Comparison of ENCODE assay signal across 8 cellular contexts in the genomic region with DNA sequence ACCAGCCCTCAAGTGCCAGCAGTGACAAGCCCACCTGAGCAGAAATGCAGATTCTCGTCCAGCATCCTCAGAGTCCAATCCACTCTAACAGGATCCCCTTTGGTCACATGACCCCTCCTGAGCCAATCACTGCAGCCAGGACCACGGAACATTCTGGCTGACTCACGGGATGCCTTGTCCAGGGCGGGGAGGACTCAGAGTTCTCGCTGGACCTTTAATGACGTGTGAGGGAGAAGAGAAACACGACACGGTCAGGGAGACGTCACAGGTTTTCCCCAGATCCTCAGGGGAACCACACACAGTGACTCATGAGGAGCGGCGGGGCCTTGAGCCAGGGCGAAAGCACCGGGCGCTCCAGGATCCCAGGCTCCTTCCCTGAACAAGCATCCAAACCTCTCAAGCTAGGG.
DNase-seq lines count a peak whose midpoint lies in the region; ATAC-seq and TF ChIP-seq lines count a peak whose summit lies in the region.

No MANE protein-coding gene starts in this region.

- H3K27me3 ChIP-seq in Panc1 (ENCODE audit: control insufficient read depth, insufficient read depth, low read length) (peaks cover 5% of the 10 kb centered on the region; the same call in 1 of the 2 replicates), prostate gland (replicated peaks; ENCODE audit: insufficient read depth) (no peaks in the 10 kb centered on the region), spleen (replicated peaks in 1 of 7) (peaks cover 0 to 26% (median 0%) of the 10 kb centered on the region in 7 donors)

- POLR2A ChIA-PET in Panc1 (lab: Charles Lee): no interaction called here

- DNase-seq in DMS53 treated with DMSO at 0.1 percent for 48 hours (lab: John Stamatoyannopoulos, UW; ENCODE audit: unreplicated experiment) (peak; percentile 72), Panc1 (ENCODE audit: low read depth, low spot score) (peak; percentile 65), fibroblast of the conjunctiva (ENCODE audit: low read depth) (peak; percentile 89), prostate gland (ENCODE audit: low spot score) (peak; percentile 43), spleen (no peak), GM10266 (ENCODE audit: extremely low spot score) (no peak)

- ATAC-seq in Panc1 (peak; percentile 86), HG03139 (IDR thresholded peaks at IDR 0.05; ENCODE audit: unreplicated experiment) (no peak), HG03378 (IDR thresholded peaks at IDR 0.05; ENCODE audit: unreplicated experiment) (no peak)

- H3K4me3 ChIP-seq in Panc1 (ENCODE audit: low read depth in 2 of 2, low read length in 2 of 2): peak overlapping the region; percentile 24 to 58
- no peak overlapping the region for H3K4me3 ChIP-seq in prostate gland
- no peak overlapping the region for H3K4me3 ChIP-seq in spleen

- CTCF ChIA-PET in Panc1 (lab: Charles Lee): interaction anchor here (1.1 kb wide), 1 partner anchor 36 kb away, joined by 3 read pairs; no protein-coding TSS in a partner anchor

- intact Hi-C loops in Panc1 (cut with micrococcal nuclease; ENCODE audit: unreplicated experiment): no loop called here
- intact Hi-C loops in prostate gland (cut with DNase I): no loop called here
- intact Hi-C loops in spleen (cut with DNase I; ENCODE audit: low total_unique reads): no loop called here

- WGBS in prostate gland: 13% methylated on average over 14 of the region's 14 CpGs
- WGBS in spleen, 5 donors: 74 to 86% (median 83%) methylated on average over 14 of the region's 14 CpGs

- H3K27ac ChIP-seq in Panc1 (ENCODE audit: low read length): peak overlapping the region; percentile 44; the same call in 1 of the 2 replicates
- peak overlapping the region; percentile 50 to 60 for H3K27ac ChIP-seq in prostate gland
- no peak overlapping the region for H3K27ac ChIP-seq in spleen

- H3K9me3 ChIP-seq in Panc1 (ENCODE audit: control insufficient read depth, insufficient read depth, low read depth, low read length) (no peaks in the 10 kb centered on the region), prostate gland (no peaks in the 10 kb centered on the region), spleen (no peaks in the 10 kb centered on the region)

- in situ Hi-C loops in Panc1 (cut with HindIII; ENCODE audit: low pct_unique_long_range_greater_than_20kb, low sequenced_read_pairs): no loop called here

- H3K36me3 ChIP-seq in Panc1 (ENCODE audit: control insufficient read depth, insufficient read depth, low read length): no peaks in the 10 kb centered on the region
- H3K36me3 ChIP-seq in prostate gland: no peaks in the 10 kb centered on the region
- H3K36me3 ChIP-seq in spleen: no peaks in the 10 kb centered on the region

- no peak for TF ChIP-seq CTCF in Panc1 (IDR thresholded peaks at IDR 0.05)
- no peak for TF ChIP-seq CTCF in prostate gland (IDR thresholded peaks at IDR 0.05)
- TF ChIP-seq CTCF in spleen (IDR thresholded peaks at IDR 0.05 in 8 of 11, conservative IDR thresholded peaks at IDR 0.05 in 3 of 11): no peak
- TF ChIP-seq CTCF in GM10266 (IDR thresholded peaks at IDR 0.05; ENCODE audit: control insufficient read depth, insufficient read depth, low read depth, missing control alignments): no peak

- TF ChIP-seq POLR2A in prostate gland (IDR thresholded peaks at IDR 0.05) (peak; percentile 5), spleen (IDR thresholded peaks at IDR 0.05) (no peak)

- peaks cover 13% of the 10 kb centered on the region for H3K4me1 ChIP-seq in Panc1 (ENCODE audit: control insufficient read depth, insufficient read depth, low read length)
- no peaks in the 10 kb centered on the region for H3K4me1 ChIP-seq in prostate gland (replicated peaks)
- no peaks in the 10 kb centered on the region for H3K4me1 ChIP-seq in spleen

- no TSS peak for BruUV-seq in Panc1 (replicated peaks; lab: Mats Ljungman, UMichigan)

Comparison
In these comparisons a context has a peak if more than half of its experiments do, and no peak if none do; other contexts are left out.
1. DNase-seq: peak in DMS53 treated with DMSO at 0.1 percent for 48 hours (single experiment), Panc1 (single experiment), fibroblast of the conjunctiva (single experiment) and prostate gland (single experiment); none in spleen (single experiment) and GM10266 (single experiment).
2. H3K27ac ChIP-seq: peak in Panc1 (single experiment) and prostate gland (2 of 2); none in spleen (0 of 8).
3. H3K4me3 ChIP-seq: peak in Panc1 (2 of 2); none in prostate gland (0 of 2) and spleen (0 of 8).